9 cellular contexts compared by ENCODE assay signal in genomic region chr19:8525401-8525684, GRCh38. TPM values are rescaled to one million over a fixed set of nuclear protein-coding genes. Genes with fewer than 3 reads are reported as not detected.
A peak's percentile ranks its signal among the peaks of the same experiment; 100 is the strongest.
DNase-seq lines count a peak whose midpoint lies in the region; ATAC-seq and TF ChIP-seq lines count a peak whose summit lies in the region.
"Had no signal": no experiment of that assay in that cellular context is flagged by ENCODE, and none has a peak within 500 bp of the region (broad histone marks: within the 10 kb centered on the region; RNA-seq: fewer than 3 reads in every experiment).

No MANE protein-coding gene starts in this region.

- no peaks in the 10 kb centered on the region for H3K4me1 ChIP-seq in BE2C
- H3K4me1 ChIP-seq in Peyer's patch: peaks cover 0 to 12% (median 0%) of the 10 kb centered on the region in 4 donors
- H3K4me1 ChIP-seq in ovary (ENCODE audit: insufficient read depth): peaks cover 7% of the 10 kb centered on the region

- H3K9me3 ChIP-seq in BE2C: no peaks in the 10 kb centered on the region
- H3K9me3 ChIP-seq in Peyer's patch: no peaks in the 10 kb centered on the region
- H3K9me3 ChIP-seq in ovary: no peaks in the 10 kb centered on the region

- intact Hi-C loops in ovary (cut with DNase I): no loop called here

- peak; percentile 24 to 76 for TF ChIP-seq POLR2A in Peyer's patch (IDR thresholded peaks at IDR 0.05)
- no peak for TF ChIP-seq POLR2A in ovary (IDR thresholded peaks at IDR 0.05)

- ATAC-seq in GM18858 (IDR thresholded peaks at IDR 0.05; ENCODE audit: unreplicated experiment): no peak

- TF ChIP-seq CTCF in BE2C (IDR thresholded peaks at IDR 0.05; ENCODE audit: low read depth, low read length) (peak; percentile 60), Peyer's patch (IDR thresholded peaks at IDR 0.05) (peak in 2 of 6 experiments; percentile 15 to 22), fibroblast of pulmonary artery (IDR thresholded peaks at IDR 0.05; ENCODE audit: low read length, missing control alignments) (peak; percentile 13), ovary (IDR thresholded peaks at IDR 0.05) (peak in 2 of 3 donors; percentile 15 to 39)

- no peak for TF ChIP-seq EP300 in ovary (IDR thresholded peaks at IDR 0.05)

- DNase-seq in BE2C (no peak), Peyer's patch (no peak), fibroblast of pulmonary artery (ENCODE audit: low read depth) (no peak), ovary (no peak), SK-N-DZ (ENCODE audit: low spot score) (no peak), CD1c-positive myeloid dendritic cell (ENCODE audit: extremely low spot score) (no peak)
- DNase-seq in activated CD8-positive, alpha-beta memory T cell treated with anti-CD3 and anti-CD28 coated beads, Interleukin-2, amount 50 U/mL, for 4 hours: no peak
- DNase-seq: NK-92 treated with Interleukin-12 subunit alpha and Interleukin-12 subunit beta, amount 100 ng/mL, for 24 hours had no signal

- H3K4me3 ChIP-seq in BE2C (ENCODE audit: low read depth, low read length): peak overlapping the region; percentile 41
- H3K4me3 ChIP-seq in Peyer's patch: peak overlapping the region in 3 of 4 donors; percentile 18 to 57 (median 45)
- peak overlapping the region; percentile 61 for H3K4me3 ChIP-seq in fibroblast of pulmonary artery (replicated peaks; ENCODE audit: low read depth, low read length)
- H3K4me3 ChIP-seq in ovary: peak overlapping the region; percentile 42

- no peaks in the 10 kb centered on the region for H3K27me3 ChIP-seq in BE2C
- no peaks in the 10 kb centered on the region for H3K27me3 ChIP-seq in Peyer's patch
- no peaks in the 10 kb centered on the region for H3K27me3 ChIP-seq in ovary

- H3K27ac ChIP-seq in Peyer's patch (peak overlapping the region; percentile 44 to 93 (median 71)), ovary (peak overlapping the region; percentile 34 to 92)

- H3K36me3 ChIP-seq in BE2C (no peaks in the 10 kb centered on the region), Peyer's patch (peaks cover 0 to 24% (median 0%) of the 10 kb centered on the region in 3 donors), ovary (no peaks in the 10 kb centered on the region)

- WGBS in ovary, 3 donors: 2 to 10% (median 7%) methylated on average over 15 of the region's 15 CpGs

RNA-seq across cellular contexts. Expression of gene ZNF414, which starts 11.4 kb away (rescaled TPM):
- 46.8 TPM for polyA plus RNA-seq in BE2C (2012; ENCODE audit: insufficient read depth, insufficient read length, low read depth)
- 10 to 100 TPM; 12.4 to 45.2 (median 24.1) TPM for total RNA-seq in Peyer's patch
- 10 to 100 TPM; 20.9 to 49.7 (median 26.2) TPM for total RNA-seq in ovary
- 10 to 100 TPM in 1 of 2 donors, under 1 TPM in 1; 0.62 to 45.3 TPM for polyA plus RNA-seq in ovary
- 0.73 and 2.3 TPM in 2 replicates for polyA plus RNA-seq in SK-N-DZ (2014; cell fraction: cytosol; rRNA removed)
- 21.2 and 35.6 TPM in 2 replicates for polyA plus RNA-seq in SK-N-DZ (2014; cell fraction: nucleus; rRNA removed)

RNA-seq across cellular contexts. Expression of gene PRAM1, which starts 22.9 kb away (rescaled TPM):
- not detected for polyA plus RNA-seq in BE2C (2012; ENCODE audit: insufficient read depth, insufficient read length, low read depth)
- total RNA-seq in Peyer's patch: 1 to 10 TPM in 3 of 4 donors, not detected in 1; 1.6 to 8.3 (median 2.7) TPM
- 1 to 10 TPM in 4 of 7 donors, under 1 TPM in 3; 0.11 to 2.2 (median 1.4) TPM for total RNA-seq in ovary
- polyA plus RNA-seq in ovary: under 1 TPM; 0.35 to 0.88 TPM
- polyA plus RNA-seq in SK-N-DZ (2014; cell fraction: cytosol; rRNA removed): not detected in 2 replicates
- not detected in 2 replicates for polyA plus RNA-seq in SK-N-DZ (2014; cell fraction: nucleus; rRNA removed)

RNA-seq across cellular contexts. Expression of gene MYO1F, which starts 51.9 kb away (rescaled TPM):
- not detected for polyA plus RNA-seq in BE2C (2012; ENCODE audit: insufficient read depth, insufficient read length, low read depth)
- 100 to 1,000 TPM in 1 of 4 donors, 10 to 100 TPM in 3; 10.8 to 168 (median 22.1) TPM for total RNA-seq in Peyer's patch
- 10 to 100 TPM in 2 of 7 donors, 1 to 10 TPM in 5; 3.5 to 13.6 (median 5.4) TPM for total RNA-seq in ovary
- 1 to 10 TPM; 4.0 to 7.8 TPM for polyA plus RNA-seq in ovary
- 0.06 TPM in 1 of 2 replicates, not detected in the other for polyA plus RNA-seq in SK-N-DZ (2014; cell fraction: cytosol; rRNA removed)
- polyA plus RNA-seq in SK-N-DZ (2014; cell fraction: nucleus; rRNA removed): 0.41 TPM in 1 of 2 replicates, not detected in the other
